17 cellular contexts compared by ENCODE assay signal in genomic region chr2:33633295-33633694, GRCh38. TPM values are rescaled to one million over a fixed set of nuclear protein-coding genes. Genes with fewer than 3 reads are reported as not detected.
DNase-seq lines count a peak whose midpoint lies in the region; TF ChIP-seq lines count a peak whose summit lies in the region.
"Had no signal": no experiment of that assay in that cellular context is flagged by ENCODE, and none has a peak within 500 bp of the region (broad histone marks: within the 10 kb centered on the region; RNA-seq: fewer than 3 reads in every experiment).

No MANE protein-coding gene starts in this region.

- no peak overlapping the region for H3K27ac ChIP-seq in trophoblast cell (ENCODE audit: low read depth, low read length)
- H3K27ac ChIP-seq: 22Rv1, A549, C4-2B, GM23248, HL-60 had no signal

- H3K27me3 Mint-ChIP-seq in glutamatergic neuron (ENCODE audit: unreplicated experiment), result peaks cover 3% of the 10 kb centered on the region
- H3K27me3 Mint-ChIP-seq: CD4-positive, alpha-beta T cell had no signal

- peaks cover 4% of the 10 kb centered on the region for H3K9me3 Mint-ChIP-seq in glutamatergic neuron (ENCODE audit: unreplicated experiment)
- H3K9me3 Mint-ChIP-seq: CD4-positive, alpha-beta T cell had no signal

- no peak overlapping the region for H3K18ac ChIP-seq in trophoblast cell (ENCODE audit: low read length)

- no peak for TF ChIP-seq CTCF in glutamatergic neuron (IDR thresholded peaks at IDR 0.05; ENCODE audit: partially characterized antibody, unreplicated experiment)

- H3K4me2 ChIP-seq in trophoblast cell (ENCODE audit: low read length), result no peak overlapping the region
- H3K4me2 ChIP-seq: A549 had no signal

- H2AK5ac ChIP-seq in trophoblast cell (ENCODE audit: low read length), result no peak overlapping the region

- H3K4me1 ChIP-seq in trophoblast cell (ENCODE audit: control insufficient read depth in 1 of 2, insufficient read depth in 2 of 2, low read length in 2 of 2), result no peaks in the 10 kb centered on the region
- H3K4me1 ChIP-seq: A549, Caco-2, HAP-1 had no signal

- H2BK5ac ChIP-seq in trophoblast cell (ENCODE audit: low read depth, low read length, poor library complexity), result no peak overlapping the region

- no peaks in the 10 kb centered on the region for H3K36me3 Mint-ChIP-seq in glutamatergic neuron (ENCODE audit: unreplicated experiment)

- WGBS in trophoblast cell (ENCODE audit: extremely low coverage, insufficient coverage, insufficient read length), result no CpG with 5 or more reads among the region's 2 CpGs

- no peaks in the 10 kb centered on the region for H3K9me3 ChIP-seq in trophoblast cell (ENCODE audit: insufficient read depth, low read depth, low read length)
- H3K9me3 ChIP-seq: A549, Caco-2, HAP-1 had no signal

- peak overlapping the region; percentile 32 for H3K4me3 Mint-ChIP-seq in glutamatergic neuron (ENCODE audit: unreplicated experiment)
- H3K4me3 Mint-ChIP-seq: CD4-positive, alpha-beta T cell had no signal

- no peaks in the 10 kb centered on the region for H3K79me2 ChIP-seq in trophoblast cell (ENCODE audit: control insufficient read depth, insufficient read depth, low read length, poor library complexity)

- no peak overlapping the region for H3K4me3 ChIP-seq in trophoblast cell (ENCODE audit: low read depth, low read length)
- H3K4me3 ChIP-seq: A549, GM23248, HAP-1 had no signal

- no peak overlapping the region for H4K91ac ChIP-seq in trophoblast cell (ENCODE audit: low read depth, low read length)

- peak overlapping the region; percentile 56 for H3K27ac Mint-ChIP-seq in glutamatergic neuron (ENCODE audit: unreplicated experiment)
- H3K27ac Mint-ChIP-seq: CD4-positive, alpha-beta T cell had no signal

- peaks cover 5% of the 10 kb centered on the region for H3K4me1 Mint-ChIP-seq in glutamatergic neuron (ENCODE audit: low read depth, unreplicated experiment)

- H2BK12ac ChIP-seq in trophoblast cell (ENCODE audit: low read length), result no peak overlapping the region

- no peaks in the 10 kb centered on the region for H3K36me3 ChIP-seq in trophoblast cell (ENCODE audit: control insufficient read depth in 1 of 2, insufficient read depth in 2 of 2, low read length in 2 of 2)
- H3K36me3 ChIP-seq: HAP-1 had no signal

- H4K12ac ChIP-seq in trophoblast cell (ENCODE audit: low read depth, low read length), result no peak overlapping the region

- no peak overlapping the region for H4K8ac ChIP-seq in trophoblast cell (ENCODE audit: low read depth, low read length)

- H2AFZ ChIP-seq in trophoblast cell (ENCODE audit: insufficient read depth, low read length, poor library complexity), result no peak overlapping the region
- H2AFZ ChIP-seq: GM23248 had no signal

- no peak overlapping the region for H3K14ac ChIP-seq in trophoblast cell (ENCODE audit: low read length)

- H3K9ac ChIP-seq in trophoblast cell (ENCODE audit: low read length), result no peak overlapping the region
- H3K9ac ChIP-seq: GM23248 had no signal

- no peaks in the 10 kb centered on the region for H3K27me3 ChIP-seq in trophoblast cell (ENCODE audit: insufficient read depth, low read length)

- H3K23ac ChIP-seq in trophoblast cell (ENCODE audit: low read length), result no peak overlapping the region

- H2BK120ac ChIP-seq in trophoblast cell (ENCODE audit: insufficient read depth, low read length, poor library complexity), result no peak overlapping the region

- peak; percentile 51 for DNase-seq in NCI-H2227 treated with DMSO at 0.1 percent for 48 hours (lab: John Stamatoyannopoulos, UW)
- no peak for DNase-seq in NCI-H2227 (lab: John Stamatoyannopoulos, UW; ENCODE audit: unreplicated experiment)
- DNase-seq in glutamatergic neuron, result no peak
- DNase-seq in trophoblast cell, result peak; percentile 30 to 78
- DNase-seq in NCI-H1436 treated with DMSO at 0.1 percent for 48 hours (lab: John Stamatoyannopoulos, UW), result no peak
- no peak for DNase-seq in NCI-H82 (lab: John Stamatoyannopoulos, UW)
- no peak for DNase-seq in UCSD-AML1 (lab: John Stamatoyannopoulos, UW; ENCODE audit: unreplicated experiment)
- DNase-seq: AML-193; Caco-2; CD4-positive, alpha-beta T cell; GDM1; GM23248 had no signal

- H3K4ac ChIP-seq in trophoblast cell (ENCODE audit: low read depth, low read length), result no peak overlapping the region

- no peaks in the 10 kb centered on the region for H3K79me1 ChIP-seq in trophoblast cell (ENCODE audit: low read length)

RNA-seq across cellular contexts. Expression of gene FAM98A, which starts 34.2 kb away (rescaled TPM):
- 38.9 TPM for total RNA-seq in glutamatergic neuron (ENCODE audit: unreplicated experiment)
- polyA plus RNA-seq in trophoblast cell (2013), result 62.9 and 63.2 TPM in 2 replicates

Comparison
In these comparisons a context has a peak if more than half of its experiments do, and no peak if none do; other contexts are left out.
1. DNase-seq: peak in NCI-H2227 treated with DMSO at 0.1 percent for 48 hours (single experiment) and trophoblast cell (2 of 2); none in NCI-H2227 (single experiment), glutamatergic neuron (single experiment), NCI-H1436 treated with DMSO at 0.1 percent for 48 hours (single experiment), NCI-H82 (single experiment) and UCSD-AML1 (single experiment).